In genomic region chr10:110535958-110536891, GRCh38 we compare ENCODE assay signal across 8 cellular contexts. TPM values are rescaled to one million over a fixed set of nuclear protein-coding genes. Genes with fewer than 3 reads are reported as not detected.
DNase-seq lines count a peak whose midpoint lies in the region; ATAC-seq, FAIRE-seq and TF ChIP-seq lines count a peak whose summit lies in the region.

No MANE protein-coding gene starts in this region.

- H3K27ac Mint-ChIP-seq in activated CD4-positive, alpha-beta T cell treated with anti-CD3 and anti-CD28 coated beads for 36 hours, result peak overlapping the region; percentile 79

- H3K9me3 ChIP-seq in endothelial cell of umbilical vein (replicated peaks; ENCODE audit: control insufficient read depth, insufficient read depth, low read length), result no peaks in the 10 kb centered on the region
- H3K9me3 ChIP-seq in thyroid gland, result no peaks in the 10 kb centered on the region

- POLR2A ChIA-PET in activated CD4-positive, alpha-beta T cell treated with anti-CD3 and anti-CD28 coated beads for 36 hours (lab: Charles Lee), result no interaction called here
- POLR2A ChIA-PET in endothelial cell of umbilical vein (lab: Charles Lee), result no interaction called here

- H3K4me1 ChIP-seq in endothelial cell of umbilical vein (ENCODE audit: control insufficient read depth, extremely low read depth, insufficient read depth, low read length), result peaks cover 15% of the 10 kb centered on the region
- peaks cover 6 to 16% of the 10 kb centered on the region in 2 donors for H3K4me1 ChIP-seq in thyroid gland

- H3K36me3 ChIP-seq in GM06990 (ENCODE audit: control insufficient read depth, insufficient read depth, low read length) (no peaks in the 10 kb centered on the region), endothelial cell of umbilical vein (ENCODE audit: control insufficient read depth in 2 of 2, extremely low read depth in 1 of 2, insufficient read depth in 2 of 2, low read length in 2 of 2) (no peaks in the 10 kb centered on the region), thyroid gland (no peaks in the 10 kb centered on the region)

- intact Hi-C loops in activated CD4-positive, alpha-beta T cell treated with anti-CD3 and anti-CD28 coated beads for 36 hours (cut with DNase I, micrococcal nuclease), result loop anchor here (1.0 kb wide), 6 partner anchors 8 to 180 kb away; partner anchors contain the start of gene DUSP5 (in 1 of the 2)
- intact Hi-C loops in endothelial cell of umbilical vein (cut with micrococcal nuclease) (loop anchor here (1.0 kb wide), 1 partner anchor 230 kb away; no protein-coding TSS in a partner anchor), sciatic nerve (cut with DNase I) (no loop called here), thyroid gland (cut with DNase I) (no loop called here)

- peak overlapping the region; percentile 15 for H3K4me3 Mint-ChIP-seq in activated CD4-positive, alpha-beta T cell treated with anti-CD3 and anti-CD28 coated beads for 36 hours

- H3K27ac ChIP-seq in endothelial cell of umbilical vein (ENCODE audit: insufficient read depth, low read depth, low read length), result no peak overlapping the region
- H3K27ac ChIP-seq in caudate nucleus (ENCODE audit: low read depth, low read length), result no peak overlapping the region
- no peak overlapping the region for H3K27ac ChIP-seq in thyroid gland

- H3K9me3 Mint-ChIP-seq in activated CD4-positive, alpha-beta T cell treated with anti-CD3 and anti-CD28 coated beads for 36 hours (ENCODE audit: low read depth), result no peaks in the 10 kb centered on the region

- 55 to 68% methylated on average over 12 of the region's 12 CpGs for WGBS in thyroid gland, 2 donors

- FAIRE-seq in endothelial cell of umbilical vein (lab: Jason Lieb, UNC), result peak; percentile 77

- H3K27me3 Mint-ChIP-seq in activated CD4-positive, alpha-beta T cell treated with anti-CD3 and anti-CD28 coated beads for 36 hours, result peaks cover 3% of the 10 kb centered on the region

- H3K9me1 ChIP-seq in endothelial cell of umbilical vein (replicated peaks; ENCODE audit: control insufficient read depth, extremely low read depth, insufficient read depth, low read length), result no peaks in the 10 kb centered on the region

- H3K79me2 ChIP-seq in endothelial cell of umbilical vein (ENCODE audit: control insufficient read depth, insufficient read depth, low read length), result no peaks in the 10 kb centered on the region

- no peaks in the 10 kb centered on the region for H4K20me1 ChIP-seq in endothelial cell of umbilical vein (replicated peaks; ENCODE audit: control insufficient read depth, extremely low read depth, insufficient read depth, low read length)

- H2AFZ ChIP-seq in endothelial cell of umbilical vein (ENCODE audit: low read depth, low read length), result peak overlapping the region; percentile 23

- dilution Hi-C loops in endothelial cell of umbilical vein (cut with MboI; ENCODE audit: extremely low pct_ligation_motif_present, low sequenced_read_pairs), result no loop called here

- CTCF ChIA-PET in activated CD4-positive, alpha-beta T cell treated with anti-CD3 and anti-CD28 coated beads for 36 hours (lab: Charles Lee), result interaction anchor here (0.6 to 2.3 kb wide), 8 partner anchors 9 to 387 kb away, joined by 3 to 9 read pairs (median 3); no protein-coding TSS in a partner anchor
- CTCF ChIA-PET in endothelial cell of umbilical vein (lab: Charles Lee), result interaction anchor here (0.8 to 2.6 kb wide), 5 partner anchors 10 to 225 kb away, joined by 3 to 8 read pairs (median 3); no protein-coding TSS in a partner anchor

- peak overlapping the region; percentile 51 for H3K4me2 ChIP-seq in endothelial cell of umbilical vein (ENCODE audit: insufficient read depth, low read length)

- TF ChIP-seq POLR2A in endothelial cell of umbilical vein (IDR thresholded peaks at IDR 0.05; ENCODE audit: low read depth, low read length), result no peak
- TF ChIP-seq POLR2A in thyroid gland (IDR thresholded peaks at IDR 0.05), result no peak

- DNase-seq in GM06990 (ENCODE audit: extremely low read depth, insufficient read length) (peak; percentile 79), KG1 (lab: John Stamatoyannopoulos, UW) (peak; percentile 30), endothelial cell of umbilical vein (ENCODE audit: low read depth, low spot score) (peak; percentile 44), sciatic nerve (ENCODE audit: low spot score) (no peak), caudate nucleus (lab: John Stamatoyannopoulos, UW) (no peak), thyroid gland (no peak)
- DNase-seq in activated CD4-positive, alpha-beta T cell treated with anti-CD3 and anti-CD28 coated beads for 36 hours, result peak; percentile 87

- H3K4me3 ChIP-seq in GM06990 (replicated peaks; ENCODE audit: low read depth, low read length) (no peak overlapping the region), endothelial cell of umbilical vein (replicated peaks in 1 of 3; ENCODE audit: insufficient read depth in 1 of 3, low read depth in 1 of 3, low read length in 3 of 3) (no peak overlapping the region), thyroid gland (replicated peaks in 1 of 3) (no peak overlapping the region)

- BruUV-seq in endothelial cell of umbilical vein (replicated peaks; lab: Mats Ljungman, UMichigan), result no TSS peak

- no peak overlapping the region for H3K9ac ChIP-seq in endothelial cell of umbilical vein (replicated peaks; ENCODE audit: extremely low read depth, insufficient read depth, low read length)

- H3K36me3 Mint-ChIP-seq in activated CD4-positive, alpha-beta T cell treated with anti-CD3 and anti-CD28 coated beads for 36 hours (ENCODE audit: low read depth), result no peaks in the 10 kb centered on the region

- no peaks in the 10 kb centered on the region for H3K27me3 ChIP-seq in GM06990 (replicated peaks; ENCODE audit: control insufficient read depth, insufficient read depth, low read length)
- H3K27me3 ChIP-seq in endothelial cell of umbilical vein (ENCODE audit: control insufficient read depth in 2 of 2, insufficient read depth in 2 of 2, low read length in 2 of 2), result no peaks in the 10 kb centered on the region
- no peaks in the 10 kb centered on the region for H3K27me3 ChIP-seq in thyroid gland

- peak; percentile 78 for ATAC-seq in GM21737 (IDR thresholded peaks at IDR 0.05; ENCODE audit: unreplicated experiment)
- ATAC-seq in activated CD4-positive, alpha-beta T cell treated with anti-CD3 and anti-CD28 coated beads for 36 hours, result peak; percentile 93
- ATAC-seq in sciatic nerve, result peak; percentile 42

- H3K4me1 Mint-ChIP-seq in activated CD4-positive, alpha-beta T cell treated with anti-CD3 and anti-CD28 coated beads for 36 hours, result peaks cover 37% of the 10 kb centered on the region

- TF ChIP-seq CTCF in GM06990 (IDR thresholded peaks at IDR 0.05; ENCODE audit: insufficient read depth, low read length, poor library complexity, severe bottlenecking), result peak; percentile 45
- TF ChIP-seq CTCF in endothelial cell of umbilical vein (IDR thresholded peaks at IDR 0.05; ENCODE audit: extremely low read depth in 1 of 2, insufficient read depth in 1 of 2, low read depth in 1 of 2, low read length in 2 of 2), result peak; percentile 8 to 27
- no peak for TF ChIP-seq CTCF in thyroid gland (IDR thresholded peaks at IDR 0.05)

TF ChIP-seq in endothelial cell of umbilical vein, 7 proteins besides CTCF, POLR2A, EP300 and RAD21:
- TF ChIP-seq MYC (IDR thresholded peaks at IDR 0.05; ENCODE audit: low read depth, low read length) (no peak), FOS (IDR thresholded peaks at IDR 0.05; ENCODE audit: borderline replicate concordance, insufficient read depth, low read length) (peak; percentile 56)

RNA-seq across cellular contexts. Expression of gene SMC3, which starts 31.3 kb away (rescaled TPM):
- 10 to 100 TPM; 76.8 to 83.5 TPM for total RNA-seq in activated CD4-positive, alpha-beta T cell treated with anti-CD3 and anti-CD28 coated beads for 36 hours
- total RNA-seq in endothelial cell of umbilical vein, result 44.2 and 45.0 TPM in 2 replicates
- polyA plus RNA-seq in endothelial cell of umbilical vein, result 3.1 and 5.5 TPM in 2 replicates
- polyA plus RNA-seq in endothelial cell of umbilical vein (2011; cell fraction: cytosol; rRNA removed), result 10.8 and 12.9 TPM in 2 replicates
- 10.5 and 16.9 TPM in 2 replicates for polyA plus RNA-seq in endothelial cell of umbilical vein (2011; cell fraction: nucleus; rRNA removed)
- polyA plus RNA-seq in endothelial cell of umbilical vein (2012), result 29.2 and 38.9 TPM in 2 replicates
- polyA minus RNA-seq in endothelial cell of umbilical vein, result 8.4 and 8.5 TPM in 2 replicates
- 19.0 TPM for polyA minus RNA-seq in endothelial cell of umbilical vein (2011; cell fraction: cytosol; rRNA and poly(A)+ RNA removed)
- 5.5 and 8.2 TPM in 2 replicates for polyA minus RNA-seq in endothelial cell of umbilical vein (2011; cell fraction: nucleus; rRNA and poly(A)+ RNA removed)
- total RNA-seq in sciatic nerve, result 48.6 TPM
- 10 to 100 TPM; 28.5 to 38.2 (median 30.8) TPM for total RNA-seq in thyroid gland

RNA-seq across cellular contexts. Expression of gene DUSP5, which starts 38.5 kb away (rescaled TPM):
- 10 to 100 TPM; 60.9 to 70.7 TPM for total RNA-seq in activated CD4-positive, alpha-beta T cell treated with anti-CD3 and anti-CD28 coated beads for 36 hours
- total RNA-seq in endothelial cell of umbilical vein (12.2 and 12.6 TPM in 2 replicates), sciatic nerve (53.5 TPM), thyroid gland (10 to 100 TPM in 1 of 4 donors, 1 to 10 TPM in 3; 2.1 to 14.2 (median 7.1) TPM)
- polyA plus RNA-seq in endothelial cell of umbilical vein, result 17.5 and 25.2 TPM in 2 replicates
- 24.1 and 27.8 TPM in 2 replicates for polyA plus RNA-seq in endothelial cell of umbilical vein (2011; cell fraction: cytosol; rRNA removed)
- 49.2 and 70.2 TPM in 2 replicates for polyA plus RNA-seq in endothelial cell of umbilical vein (2011; cell fraction: nucleus; rRNA removed)
- polyA plus RNA-seq in endothelial cell of umbilical vein (2012), result 16.4 and 20.9 TPM in 2 replicates
- polyA minus RNA-seq in endothelial cell of umbilical vein, result 29.2 and 38.4 TPM in 2 replicates
- 32.1 TPM for polyA minus RNA-seq in endothelial cell of umbilical vein (2011; cell fraction: cytosol; rRNA and poly(A)+ RNA removed)
- polyA minus RNA-seq in endothelial cell of umbilical vein (2011; cell fraction: nucleus; rRNA and poly(A)+ RNA removed), result 53.7 and 58.1 TPM in 2 replicates

Comparison
In these comparisons a context has a peak if more than half of its experiments do, and no peak if none do; other contexts are left out.
1. DNase-seq: peak in GM06990 (single experiment), KG1 (single experiment), activated CD4-positive, alpha-beta T cell treated with anti-CD3 and anti-CD28 coated beads for 36 hours (single experiment) and endothelial cell of umbilical vein (single experiment); none in sciatic nerve (single experiment), caudate nucleus (0 of 61) and thyroid gland (0 of 2).
2. CTCF ChIP-seq: peak in GM06990 (single experiment) and endothelial cell of umbilical vein (2 of 2); none in thyroid gland (0 of 6).
3. ATAC-seq: peak in every context shown above with its lines; median percentile 93 in activated CD4-positive, alpha-beta T cell treated with anti-CD3 and anti-CD28 coated beads for 36 hours; 78 in GM21737; 42 in sciatic nerve.
4. intact Hi-C loops: an anchor here in activated CD4-positive, alpha-beta T cell treated with anti-CD3 and anti-CD28 coated beads for 36 hours (1.0 kb wide) and endothelial cell of umbilical vein (1.0 kb wide); none called in sciatic nerve and thyroid gland.